ENCODE assay signal across 8 cellular contexts in genomic region chr10:103397191-103397825, GRCh38. TPM values are rescaled to one million over a fixed set of nuclear protein-coding genes. Genes with fewer than 3 reads are reported as not detected.
DNase-seq lines count a peak whose midpoint lies in the region; ATAC-seq and TF ChIP-seq lines count a peak whose summit lies in the region.

No MANE protein-coding gene starts in this region.

- H3K9me3 ChIP-seq in HCT116 (ENCODE audit: control insufficient read depth in 1 of 2, insufficient read depth in 1 of 2, low read depth in 1 of 2, low read length in 2 of 2) (no peaks in the 10 kb centered on the region), SK-N-MC (ENCODE audit: low read depth, low read length) (no peaks in the 10 kb centered on the region)

- CTCF ChIA-PET in HCT116 (lab: Charles Lee): interaction anchor here (0.6 kb wide), 1 partner anchor 152 kb away, joined by 3 read pairs; no protein-coding TSS in a partner anchor

- no peak for DNase-seq in HCT116 (ENCODE audit: low read depth, low spot score)
- DNase-seq in SK-N-MC (ENCODE audit: low read depth, low spot score): no peak
- no peak for DNase-seq in fibroblast of the aortic adventitia (ENCODE audit: low read depth)
- no peak for DNase-seq in skeletal muscle cell (ENCODE audit: low read depth)
- no peak for DNase-seq in iPS-NIHi7 (ENCODE audit: extremely low spot score)
- DNase-seq in DMS153 treated with DMSO at 0.1 percent for 48 hours (lab: John Stamatoyannopoulos, UW; ENCODE audit: unreplicated experiment): no peak

- peaks cover 99% of the 10 kb centered on the region for H3K79me2 ChIP-seq in HCT116 (ENCODE audit: insufficient read depth, low read length)

- POLR2A ChIA-PET in HCT116 (lab: Charles Lee): interaction anchor here (1.2 kb wide), 1 partner anchor 27 kb away, joined by 3 read pairs; no protein-coding TSS in a partner anchor

- peak overlapping the region; percentile 83 to 95 for H3K4me3 ChIP-seq in HCT116 (replicated peaks in 1 of 2; ENCODE audit: low read depth in 1 of 2, low read length in 2 of 2)
- H3K4me3 ChIP-seq in SK-N-MC: peak overlapping the region; percentile 89
- H3K4me3 ChIP-seq in fibroblast of the aortic adventitia (ENCODE audit: low read depth, low read length): peak overlapping the region; percentile 100
- peak overlapping the region; percentile 89 for H3K4me3 ChIP-seq in skeletal muscle cell (ENCODE audit: low read depth, low read length)

- TF ChIP-seq POLR2A in HCT116 (IDR thresholded peaks at IDR 0.05; ENCODE audit: borderline replicate concordance, extremely low read depth, insufficient read depth, insufficient read length): no peak

- no peaks in the 10 kb centered on the region for H3K27me3 ChIP-seq in HCT116 (ENCODE audit: insufficient read depth, low read length)

- H3K9ac ChIP-seq in HCT116 (ENCODE audit: low read length) (peak overlapping the region; percentile 83), SK-N-MC (ENCODE audit: insufficient read length) (peak overlapping the region; percentile 86)

- H3K36me3 ChIP-seq in HCT116 (ENCODE audit: control insufficient read depth in 1 of 2, insufficient read depth in 2 of 2, low read length in 2 of 2) (peaks cover 37 to 58% of the 10 kb centered on the region in 2 experiments), SK-N-MC (ENCODE audit: insufficient read depth, low read length) (peaks cover 38% of the 10 kb centered on the region)

- H4K20me1 ChIP-seq in HCT116 (ENCODE audit: insufficient read depth): peaks cover 11% of the 10 kb centered on the region; the same call in 1 of the 2 replicates

- intact Hi-C loops in HCT116 (cut with micrococcal nuclease): loop anchor here (2.0 kb wide), 1 partner anchor 151 kb away; no protein-coding TSS in a partner anchor

- no TSS peak for BruUV-seq in HCT116 (replicated peaks; lab: Mats Ljungman, UMichigan)

- peak overlapping the region; percentile 82 for H3K4me2 ChIP-seq in HCT116 (ENCODE audit: low read length)

- no peak overlapping the region for H2AFZ ChIP-seq in HCT116 (ENCODE audit: low read depth, low read length, poor library complexity, severe bottlenecking)

- H3K27ac ChIP-seq in HCT116 (ENCODE audit: low read depth, low read length) (peak overlapping the region; percentile 71), SK-N-MC (no peak overlapping the region)

- no peaks in the 10 kb centered on the region for H3K9me2 ChIP-seq in HCT116 (ENCODE audit: insufficient read depth)

- TF ChIP-seq RAD21 in HCT116 (IDR thresholded peaks at IDR 0.05; ENCODE audit: low read depth): no peak

- TF ChIP-seq CTCF in HCT116 (IDR thresholded peaks at IDR 0.05 in 2 of 3, conservative IDR thresholded peaks at IDR 0.05 in 1 of 3; ENCODE audit: borderline replicate concordance in 1 of 3, insufficient read depth in 1 of 3, low read depth in 2 of 3, low read length in 2 of 3): no peak
- no peak for TF ChIP-seq CTCF in fibroblast of the aortic adventitia (IDR thresholded peaks at IDR 0.05; ENCODE audit: insufficient read depth, low read length)

- RAD21 ChIA-PET in HCT116 (lab: Charles Lee; ENCODE audit: low non-redundant PET in 1 of 2, low total read pairs in 2 of 2, uncharacterized antibody in 2 of 2, unreplicated experiment in 2 of 2): no interaction called here

- peaks cover 13 to 27% of the 10 kb centered on the region in 2 experiments; a peak in 3 of 4 replicates for H3K4me1 ChIP-seq in HCT116 (ENCODE audit: control insufficient read depth in 1 of 2, insufficient read depth in 2 of 2, low read length in 2 of 2)

- ATAC-seq in HCT116 (no peak), HG03520 (IDR thresholded peaks at IDR 0.05; ENCODE audit: unreplicated experiment) (no peak), GM18861 (IDR thresholded peaks at IDR 0.05; ENCODE audit: unreplicated experiment) (no peak)

TF ChIP-seq in HCT116, 20 proteins besides CTCF, POLR2A, EP300 and RAD21:
- no peak for TF ChIP-seq EGR1 (IDR thresholded peaks at IDR 0.05; ENCODE audit: low read depth)

RNA-seq across cellular contexts. Expression of gene PDCD11, which starts 0.9 kb away (rescaled TPM):
- total RNA-seq in HCT116 (2021; ENCODE audit: unreplicated experiment) (106 TPM), fibroblast of the aortic adventitia (ENCODE audit: low replicate concordance) (33.9 and 38.4 TPM in 2 replicates)
- 74.1 and 75.4 TPM in 2 replicates for polyA plus RNA-seq in HCT116 (2012)

RNA-seq across cellular contexts. Expression of gene ATP5MK, which starts 1.0 kb away (rescaled TPM):
- total RNA-seq in HCT116 (2021; ENCODE audit: unreplicated experiment) (556 TPM), fibroblast of the aortic adventitia (ENCODE audit: low replicate concordance) (159 and 387 TPM in 2 replicates)
- polyA plus RNA-seq in HCT116 (2012): 212 and 372 TPM in 2 replicates

RNA-seq across cellular contexts. Expression of gene TAF5, which starts 29.5 kb away (rescaled TPM):
- total RNA-seq in HCT116 (2021; ENCODE audit: unreplicated experiment) (9.2 TPM), fibroblast of the aortic adventitia (ENCODE audit: low replicate concordance) (3.8 and 5.6 TPM in 2 replicates)
- polyA plus RNA-seq in HCT116 (2012): 2.6 and 3.8 TPM in 2 replicates

RNA-seq across cellular contexts. Expression of gene PCGF6, which starts 46.4 kb away (rescaled TPM):
- 24.7 TPM for total RNA-seq in HCT116 (2021; ENCODE audit: unreplicated experiment)
- polyA plus RNA-seq in HCT116 (2012): 8.4 and 12.5 TPM in 2 replicates
- total RNA-seq in fibroblast of the aortic adventitia (ENCODE audit: low replicate concordance): 16.4 and 64.0 TPM in 2 replicates

RNA-seq across cellular contexts. Expression of gene CALHM2, which starts 54.9 kb away (rescaled TPM):
- total RNA-seq in HCT116 (2021; ENCODE audit: unreplicated experiment): 46.1 TPM
- 52.2 and 53.5 TPM in 2 replicates for polyA plus RNA-seq in HCT116 (2012)
- total RNA-seq in fibroblast of the aortic adventitia (ENCODE audit: low replicate concordance): 57.6 and 91.4 TPM in 2 replicates
